ENCODE assay signal across 10 cellular contexts in genomic region chr11:2792376-2793250, GRCh38.
DNase-seq lines count a peak whose midpoint lies in the region; ATAC-seq lines count a peak whose summit lies in the region.
"Had no signal": no experiment of that assay in that cellular context is flagged by ENCODE, and none has a peak within 500 bp of the region (broad histone marks: within the 10 kb centered on the region; RNA-seq: fewer than 3 reads in every experiment).

No MANE protein-coding gene starts in this region.

- peaks cover 18% of the 10 kb centered on the region for H3K4me1 ChIP-seq in NT2/D1 (ENCODE audit: insufficient read depth, insufficient read length)

- peak overlapping the region; percentile 29 for H3K9ac ChIP-seq in NT2/D1 (ENCODE audit: insufficient read length, low read depth)

- H3K4me3 ChIP-seq in NT2/D1 (ENCODE audit: insufficient read length, low read depth): peak overlapping the region; percentile 35

- no peak for ATAC-seq in left colon
- ATAC-seq in stimulated activated effector memory CD8-positive, alpha-beta T cell treated with anti-CD3 and anti-CD28 coated beads, Interleukin-12 subunit alpha, Interleukin-12 subunit beta, amount 100 ng/mL, for 72 hours: no peak
- ATAC-seq in GM21825 (IDR thresholded peaks at IDR 0.05; ENCODE audit: unreplicated experiment): no peak

- intact Hi-C loops in left colon (cut with DNase I, micrococcal nuclease): no loop called here

- H3K36me3 ChIP-seq in NT2/D1 (ENCODE audit: insufficient read depth, insufficient read length, low read length): no peaks in the 10 kb centered on the region

- no peaks in the 10 kb centered on the region for H3K9me3 Mint-ChIP-seq in activated naive CD8-positive, alpha-beta T cell (ENCODE audit: low read depth)
- H3K9me3 Mint-ChIP-seq in stimulated activated effector memory CD8-positive, alpha-beta T cell treated with anti-CD3 and anti-CD28 coated beads, Interleukin-12 subunit alpha, Interleukin-12 subunit beta, amount 100 ng/mL, for 72 hours: no peaks in the 10 kb centered on the region

- H3K27ac Mint-ChIP-seq in activated naive CD8-positive, alpha-beta T cell: no peak overlapping the region
- H3K27ac Mint-ChIP-seq in stimulated activated effector memory CD8-positive, alpha-beta T cell treated with anti-CD3 and anti-CD28 coated beads, Interleukin-12 subunit alpha, Interleukin-12 subunit beta, amount 100 ng/mL, for 72 hours: peak overlapping the region; percentile 72

- no peaks in the 10 kb centered on the region for H3K27me3 Mint-ChIP-seq in activated naive CD8-positive, alpha-beta T cell

- peaks cover 42% of the 10 kb centered on the region for H3K27me3 ChIP-seq in NT2/D1 (ENCODE audit: insufficient read depth, insufficient read length)

- H3K4me3 Mint-ChIP-seq in activated naive CD8-positive, alpha-beta T cell: peak overlapping the region; percentile 67
- H3K4me3 Mint-ChIP-seq in stimulated activated effector memory CD8-positive, alpha-beta T cell treated with anti-CD3 and anti-CD28 coated beads, Interleukin-12 subunit alpha, Interleukin-12 subunit beta, amount 100 ng/mL, for 72 hours: peak overlapping the region; percentile 65

- H3K9me3 ChIP-seq in NT2/D1 (ENCODE audit: insufficient read depth, low read length): no peaks in the 10 kb centered on the region

- no peaks in the 10 kb centered on the region for H3K4me1 Mint-ChIP-seq in activated naive CD8-positive, alpha-beta T cell (ENCODE audit: low read depth)
- H3K4me1 Mint-ChIP-seq in stimulated activated effector memory CD8-positive, alpha-beta T cell treated with anti-CD3 and anti-CD28 coated beads, Interleukin-12 subunit alpha, Interleukin-12 subunit beta, amount 100 ng/mL, for 72 hours: peaks cover 5% of the 10 kb centered on the region

- DNase-seq in NT2/D1 (ENCODE audit: low read depth, low spot score) (no peak), left colon (peak; percentile 3 to 19), dedifferentiated amniotic fluid mesenchymal stem cell (ENCODE audit: extremely low spot score) (no peak), DMS153 treated with DMSO at 0.1 percent for 48 hours (lab: John Stamatoyannopoulos, UW; ENCODE audit: unreplicated experiment) (no peak), NK-92 (lab: John Stamatoyannopoulos, UW; ENCODE audit: unreplicated experiment) (no peak)
- DNase-seq in stimulated activated effector memory CD8-positive, alpha-beta T cell treated with anti-CD3 and anti-CD28 coated beads, Interleukin-12 subunit alpha, Interleukin-12 subunit beta, amount 100 ng/mL, for 72 hours (ENCODE audit: low spot score in 2 of 2): no peak
- DNase-seq: Karpas-422, NCI-H510A had no signal

- H3K36me3 Mint-ChIP-seq in activated naive CD8-positive, alpha-beta T cell: peaks cover 2% of the 10 kb centered on the region
- peaks cover 5% of the 10 kb centered on the region for H3K36me3 Mint-ChIP-seq in stimulated activated effector memory CD8-positive, alpha-beta T cell treated with anti-CD3 and anti-CD28 coated beads, Interleukin-12 subunit alpha, Interleukin-12 subunit beta, amount 100 ng/mL, for 72 hours

Comparison
In these comparisons a context has a peak if more than half of its experiments do, and no peak if none do; other contexts are left out.
1. DNase-seq: peak in left colon (2 of 2); none in NT2/D1 (single experiment), stimulated activated effector memory CD8-positive, alpha-beta T cell treated with anti-CD3 and anti-CD28 coated beads, Interleukin-12 subunit alpha, Interleukin-12 subunit beta, amount 100 ng/mL, for 72 hours (0 of 2), dedifferentiated amniotic fluid mesenchymal stem cell (single experiment), DMS153 treated with DMSO at 0.1 percent for 48 hours (single experiment) and NK-92 (single experiment).